In genomic region chr11:77361184-77361583, GRCh38 we compare ENCODE assay signal across 1 cellular context.
A peak's percentile ranks its signal among the peaks of the same experiment; 100 is the strongest.
TF ChIP-seq lines count a peak whose summit lies in the region.

No MANE protein-coding gene starts in this region.

TF ChIP-seq in H1, 55 proteins besides CTCF, POLR2A, EP300 and RAD21 (continued from another document):
- TF ChIP-seq HDAC6 (IDR thresholded peaks at IDR 0.05; ENCODE audit: low read depth, low read length) (no peak), TEAD4 (IDR thresholded peaks at IDR 0.05; ENCODE audit: low read depth, low read length) (peak; percentile 94)
